15 cellular contexts compared by ENCODE assay signal in the genomic region with DNA sequence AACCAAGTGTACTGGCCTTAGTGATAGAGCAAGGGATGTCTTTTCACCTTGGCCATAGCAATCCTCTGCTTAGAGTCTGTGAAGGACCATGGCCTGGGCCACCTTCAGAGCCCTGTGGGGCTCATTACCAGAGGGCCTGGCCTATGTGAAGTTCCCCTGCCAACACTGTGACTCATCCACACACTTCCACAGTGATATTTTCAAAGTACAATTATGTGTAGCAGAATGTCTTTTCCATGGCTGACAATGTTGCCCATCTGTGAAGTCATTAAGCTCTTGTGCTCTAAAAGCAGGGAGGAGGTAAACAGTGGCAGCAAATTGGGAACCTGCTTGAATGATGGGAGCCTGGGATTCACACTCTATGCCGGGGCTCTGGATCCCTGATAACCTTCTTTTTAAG. TPM values are rescaled to one million over a fixed set of nuclear protein-coding genes. Genes with fewer than 3 reads are reported as not detected.
DNase-seq lines count a peak whose midpoint lies in the region; ATAC-seq and TF ChIP-seq lines count a peak whose summit lies in the region.
"Had no signal": no experiment of that assay in that cellular context is flagged by ENCODE, and none has a peak within 500 bp of the region (broad histone marks: within the 10 kb centered on the region; RNA-seq: fewer than 3 reads in every experiment).

No MANE protein-coding gene starts in this region.

- no peak overlapping the region for H3K4me3 ChIP-seq in ovary
- H3K4me3 ChIP-seq: HAP-1 had no signal

- H3K36me3 ChIP-seq in ovary, result no peaks in the 10 kb centered on the region
- H3K36me3 ChIP-seq: BE2C, HAP-1 had no signal

- no peak for TF ChIP-seq POLR2A in ovary (IDR thresholded peaks at IDR 0.05)

- no peak for ATAC-seq in GM19324 (IDR thresholded peaks at IDR 0.05; ENCODE audit: low FRiP score, unreplicated experiment)

- TF ChIP-seq CTCF in ovary (IDR thresholded peaks at IDR 0.05), result no peak

- WGBS in ovary, 3 donors, result 71 to 79% (median 73%) methylated on average over 1 of the region's 1 CpG

- no peaks in the 10 kb centered on the region for H3K9me3 ChIP-seq in ovary
- H3K9me3 ChIP-seq: BE2C, Caco-2, HAP-1 had no signal

- no peaks in the 10 kb centered on the region for H3K27me3 ChIP-seq in ovary
- H3K27me3 ChIP-seq: BE2C had no signal

- no peak for TF ChIP-seq EP300 in ovary (IDR thresholded peaks at IDR 0.05)

- intact Hi-C loops in ovary (cut with DNase I), result no loop called here

- H3K27ac ChIP-seq in ovary, result no peak overlapping the region

- no peaks in the 10 kb centered on the region for H3K4me1 ChIP-seq in ovary (ENCODE audit: insufficient read depth)
- H3K4me1 ChIP-seq: BE2C had no signal

- DNase-seq in Ammon's horn (ENCODE audit: low spot score) (peak; percentile 56), astrocyte of the hippocampus (ENCODE audit: low read depth, low spot score) (peak; percentile 25), kidney tubule cell (ENCODE audit: low spot score) (peak; percentile 36), renal cortical epithelial cell (ENCODE audit: low read depth) (peak; percentile 66), ovary (no peak), HuH-7.5 (ENCODE audit: low spot score) (no peak)
- DNase-seq: 8988T; BE2C; C1 segment of cervical spinal cord; Caco-2; CD4-positive, CD25-positive, alpha-beta regulatory T cell; CD8-positive, alpha-beta memory T cell; GDM1 had no signal

RNA-seq across cellular contexts. Expression of gene CACNA1D, which starts 12.2 kb away (rescaled TPM):
- total RNA-seq in renal cortical epithelial cell, result 0.52 and 1.5 TPM in 2 replicates
- total RNA-seq in ovary, result 1 to 10 TPM in 6 of 7 donors, under 1 TPM in 1; 0.72 to 9.3 (median 5.3) TPM
- polyA plus RNA-seq in ovary, result 1 to 10 TPM in 1 of 2 donors, under 1 TPM in 1; 0.23 to 2.2 TPM

Comparison
In these comparisons a context has a peak if more than half of its experiments do, and no peak if none do; other contexts are left out.
1. DNase-seq: peak in Ammon's horn (single experiment), astrocyte of the hippocampus (single experiment), kidney tubule cell (single experiment) and renal cortical epithelial cell (single experiment); none in ovary (0 of 5) and HuH-7.5 (single experiment).